ENCODE assay signal across 9 cellular contexts in genomic region chr13:73998631-73999030, GRCh38.
DNase-seq lines count a peak whose midpoint lies in the region; ATAC-seq and TF ChIP-seq lines count a peak whose summit lies in the region.
"Had no signal": no experiment of that assay in that cellular context is flagged by ENCODE, and none has a peak within 500 bp of the region (broad histone marks: within the 10 kb centered on the region; RNA-seq: fewer than 3 reads in every experiment).

No MANE protein-coding gene starts in this region.

- H3K4me1 ChIP-seq in H9 (ENCODE audit: insufficient read depth, low read length) = no peaks in the 10 kb centered on the region; the same call in 1 of the 2 replicates

- H3K27ac ChIP-seq in H9 (ENCODE audit: insufficient read length, low read depth, low read length) (no peak overlapping the region), dorsolateral prefrontal cortex (no peak overlapping the region)

- no peak overlapping the region for H3K56ac ChIP-seq in H9 (ENCODE audit: insufficient read length, low read depth, low read length)

- no peak overlapping the region for H2AK5ac ChIP-seq in H9 (ENCODE audit: insufficient read length, low read length)

- intact Hi-C loops in dorsolateral prefrontal cortex (cut with DNase I) = no loop called here

- no peak overlapping the region for H3K9ac ChIP-seq in H9 (ENCODE audit: extremely low read depth, insufficient read length, low read length)

- H3K14ac ChIP-seq in H9 (ENCODE audit: insufficient read depth, low read length) = no peak overlapping the region

- H3K27me3 Mint-ChIP-seq in activated T-cell treated with anti-CD3 and anti-CD28 coated beads, Interleukin-2, amount 50 U/mL, for 4 hours (ENCODE audit: low read depth) = no peaks in the 10 kb centered on the region
- no peaks in the 10 kb centered on the region for H3K27me3 Mint-ChIP-seq in stimulated activated memory B cell treated with anti-CD40 and anti-IgM and Interleukin-4, amounts not matched to agents 10 μg/mL and 1 μg/mL and 100 μg/mL, for 72 hours
- H3K27me3 Mint-ChIP-seq in H9 (ENCODE audit: low read depth) = no peaks in the 10 kb centered on the region

- H3K27ac Mint-ChIP-seq in stimulated activated memory B cell treated with anti-CD40 and anti-IgM and Interleukin-4, amounts not matched to agents 10 μg/mL and 1 μg/mL and 100 μg/mL, for 72 hours = peak overlapping the region; percentile 32
- H3K27ac Mint-ChIP-seq in H9 = no peak overlapping the region

- peak; percentile 66 to 79 for ATAC-seq in activated T-cell treated with anti-CD3 and anti-CD28 coated beads, Interleukin-2, amount 50 U/mL, for 4 hours
- peak; percentile 72 for ATAC-seq in GM21619 (IDR thresholded peaks at IDR 0.05; ENCODE audit: unreplicated experiment)
- peak; percentile 90 for ATAC-seq in HG03442 (IDR thresholded peaks at IDR 0.05; ENCODE audit: unreplicated experiment)
- ATAC-seq in stimulated activated memory B cell treated with anti-CD40 and anti-IgM and Interleukin-4, amounts not matched to agents 10 μg/mL and 1 μg/mL and 100 μg/mL, for 72 hours = no peak

- no peak for TF ChIP-seq CTCF in H9 (conservative IDR thresholded peaks at IDR 0.05)
- no peak for TF ChIP-seq CTCF in dorsolateral prefrontal cortex (IDR thresholded peaks at IDR 0.05 in 54 of 56, conservative IDR thresholded peaks at IDR 0.05 in 2 of 56; ENCODE audit: low read depth in 1 of 56, partially characterized antibody in 56 of 56)

- H4K91ac ChIP-seq in H9 (ENCODE audit: insufficient read length, low read depth, low read length) = no peak overlapping the region

- no peak overlapping the region for H2BK5ac ChIP-seq in H9 (ENCODE audit: insufficient read length, low read length)

- no peaks in the 10 kb centered on the region for H3K23me2 ChIP-seq in H9 (ENCODE audit: insufficient read length, low read depth, low read length, poor library complexity, severe bottlenecking)

- no peaks in the 10 kb centered on the region for H3K79me2 ChIP-seq in H9 (ENCODE audit: insufficient read depth, low read length)

- no peaks in the 10 kb centered on the region for H4K20me1 ChIP-seq in H9 (ENCODE audit: control insufficient read depth, insufficient read depth, insufficient read length)

- no peak overlapping the region for H3K23ac ChIP-seq in H9 (ENCODE audit: insufficient read length, low read depth, low read length)

- no peaks in the 10 kb centered on the region for H3K9me3 ChIP-seq in H9 (ENCODE audit: control insufficient read depth, low read depth, low read length)

- H2BK20ac ChIP-seq in H9 (ENCODE audit: low read depth, low read length, poor library complexity, severe bottlenecking) = no peak overlapping the region

- peaks cover 74% of the 10 kb centered on the region for H3K4me1 Mint-ChIP-seq in activated T-cell treated with anti-CD3 and anti-CD28 coated beads, Interleukin-2, amount 50 U/mL, for 4 hours (ENCODE audit: low read depth)
- H3K4me1 Mint-ChIP-seq in stimulated activated memory B cell treated with anti-CD40 and anti-IgM and Interleukin-4, amounts not matched to agents 10 μg/mL and 1 μg/mL and 100 μg/mL, for 72 hours = peaks cover 64% of the 10 kb centered on the region
- H3K4me1 Mint-ChIP-seq in H9 = peaks cover 10 to 19% of the 10 kb centered on the region in 2 experiments

- H2AFZ ChIP-seq in H9 (ENCODE audit: low read length) = no peak overlapping the region

- no peak overlapping the region for H2BK15ac ChIP-seq in H9 (ENCODE audit: low read depth, low read length)

- H2BK120ac ChIP-seq in H9 (ENCODE audit: low read depth, low read length, poor library complexity, severe bottlenecking) = no peak overlapping the region

- H4K8ac ChIP-seq in H9 (replicated peaks; ENCODE audit: insufficient read length, low read depth, low read length) = no peak overlapping the region

- H3K4ac ChIP-seq in H9 (ENCODE audit: low read depth, low read length) = no peak overlapping the region

- no peaks in the 10 kb centered on the region for H3K9me3 Mint-ChIP-seq in activated T-cell treated with anti-CD3 and anti-CD28 coated beads, Interleukin-2, amount 50 U/mL, for 4 hours
- H3K9me3 Mint-ChIP-seq in stimulated activated memory B cell treated with anti-CD40 and anti-IgM and Interleukin-4, amounts not matched to agents 10 μg/mL and 1 μg/mL and 100 μg/mL, for 72 hours = no peaks in the 10 kb centered on the region
- no peaks in the 10 kb centered on the region for H3K9me3 Mint-ChIP-seq in H9

- WGBS in H9 (ENCODE audit: extremely low coverage, insufficient read length, low lambda C conversion rate) = no CpG with 5 or more reads among the region's 2 CpGs

- no peak for DNase-seq in activated T-cell treated with anti-CD3 and anti-CD28 coated beads, Interleukin-2, amount 50 U/mL, for 4 hours
- DNase-seq in activated T-cell treated with anti-CD3 and anti-CD28 coated beads, Interleukin-2, amount 50 U/mL, for 1 hour = no peak
- no peak for DNase-seq in H9
- no peak for DNase-seq in Ammon's horn (ENCODE audit: low spot score)
- no peak for DNase-seq in dorsolateral prefrontal cortex
- DNase-seq: NCI-H2171 treated with DMSO at 0.1 percent for 48 hours had no signal

- H3K18ac ChIP-seq in H9 (ENCODE audit: insufficient read length, low read depth, low read length) = no peak overlapping the region

- no peak overlapping the region for H2BK12ac ChIP-seq in H9 (ENCODE audit: insufficient read length, low read depth, low read length)

- no peak overlapping the region for H4K5ac ChIP-seq in H9 (ENCODE audit: insufficient read length, low read depth, low read length)

- H3K4me3 Mint-ChIP-seq in activated T-cell treated with anti-CD3 and anti-CD28 coated beads, Interleukin-2, amount 50 U/mL, for 4 hours = no peak overlapping the region
- no peak overlapping the region for H3K4me3 Mint-ChIP-seq in stimulated activated memory B cell treated with anti-CD40 and anti-IgM and Interleukin-4, amounts not matched to agents 10 μg/mL and 1 μg/mL and 100 μg/mL, for 72 hours
- H3K4me3 Mint-ChIP-seq in H9 = no peak overlapping the region

- H3K79me1 ChIP-seq in H9 (ENCODE audit: insufficient read depth, low read depth, low read length, poor library complexity, severe bottlenecking) = no peaks in the 10 kb centered on the region

- H3K27me3 ChIP-seq in H9 (ENCODE audit: insufficient read depth, low read length) (no peaks in the 10 kb centered on the region), dorsolateral prefrontal cortex (no peaks in the 10 kb centered on the region)

- no peak overlapping the region for H3K4me3 ChIP-seq in dorsolateral prefrontal cortex

- H3K4me2 ChIP-seq in H9 (ENCODE audit: insufficient read depth, insufficient read length, low read length) = no peak overlapping the region

- H3K36me3 Mint-ChIP-seq in activated T-cell treated with anti-CD3 and anti-CD28 coated beads, Interleukin-2, amount 50 U/mL, for 4 hours (ENCODE audit: insufficient read depth) = peaks cover 9% of the 10 kb centered on the region
- H3K36me3 Mint-ChIP-seq in stimulated activated memory B cell treated with anti-CD40 and anti-IgM and Interleukin-4, amounts not matched to agents 10 μg/mL and 1 μg/mL and 100 μg/mL, for 72 hours = peaks cover 5% of the 10 kb centered on the region
- H3K36me3 Mint-ChIP-seq in H9 (ENCODE audit: insufficient read depth in 1 of 3, low read depth in 3 of 3) = no peaks in the 10 kb centered on the region

- no peak overlapping the region for H3T11ph ChIP-seq in H9 (ENCODE audit: low read length)
